Comparison of ENCODE assay signal across 1 cellular context in the genomic region with DNA sequence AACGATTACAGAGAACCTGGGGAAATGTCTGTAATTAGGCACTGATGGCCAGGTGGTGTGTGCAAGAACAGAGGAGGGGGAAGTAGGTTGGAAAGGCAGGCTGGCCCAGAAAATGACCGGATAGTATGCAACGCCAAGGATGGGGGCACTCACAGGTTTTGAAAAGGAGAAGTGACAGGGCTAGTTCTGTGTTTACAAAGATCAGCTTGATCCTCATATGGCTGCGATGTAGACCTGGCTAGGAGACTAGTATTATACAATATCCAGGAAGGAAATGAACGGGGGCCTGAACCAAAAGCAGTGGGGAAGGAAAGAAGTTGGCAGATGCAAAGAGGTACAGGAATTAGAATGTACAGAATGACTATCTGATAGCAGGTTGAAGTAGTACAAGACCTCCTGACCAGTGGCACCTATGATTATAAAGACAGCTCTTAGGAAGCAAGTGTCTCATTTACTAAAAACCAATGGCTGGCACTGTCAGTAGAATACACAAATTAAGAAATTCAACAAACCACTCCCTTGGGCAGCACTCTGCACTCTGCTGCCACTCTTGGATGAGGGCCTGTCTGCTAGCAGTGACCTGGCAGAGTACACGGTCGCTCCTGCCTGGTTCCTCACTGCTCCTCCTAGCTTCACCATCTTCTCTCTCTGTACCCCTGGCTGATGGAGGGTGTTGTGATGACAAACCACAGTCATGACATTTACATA.
TF ChIP-seq lines count a peak whose summit lies in the region.

No MANE protein-coding gene starts in this region.

TF ChIP-seq in HepG2, 621 proteins besides CTCF, POLR2A, EP300 and RAD21:
- no peak for TF ChIP-seq RFXANK (CRISPR knock-in tag; IDR thresholded peaks at IDR 0.05)
- no peak for TF ChIP-seq ZNF546 (CRISPR knock-in tag; conservative IDR thresholded peaks at IDR 0.05)
- no peak for TF ChIP-seq FOXK2 (IDR thresholded peaks at IDR 0.05)
- TF ChIP-seq, protein P1, sequence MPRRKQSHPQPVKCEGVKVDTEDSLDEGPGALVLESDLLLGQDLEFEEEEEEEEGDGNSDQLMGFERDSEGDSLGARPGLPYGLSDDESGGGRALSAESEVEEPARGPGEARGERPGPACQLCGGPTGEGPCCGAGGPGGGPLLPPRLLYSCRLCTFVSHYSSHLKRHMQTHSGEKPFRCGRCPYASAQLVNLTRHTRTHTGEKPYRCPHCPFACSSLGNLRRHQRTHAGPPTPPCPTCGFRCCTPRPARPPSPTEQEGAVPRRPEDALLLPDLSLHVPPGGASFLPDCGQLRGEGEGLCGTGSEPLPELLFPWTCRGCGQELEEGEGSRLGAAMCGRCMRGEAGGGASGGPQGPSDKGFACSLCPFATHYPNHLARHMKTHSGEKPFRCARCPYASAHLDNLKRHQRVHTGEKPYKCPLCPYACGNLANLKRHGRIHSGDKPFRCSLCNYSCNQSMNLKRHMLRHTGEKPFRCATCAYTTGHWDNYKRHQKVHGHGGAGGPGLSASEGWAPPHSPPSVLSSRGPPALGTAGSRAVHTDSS (CRISPR knock-in tag; conservative IDR thresholded peaks at IDR 0.05), result no peak
- TF ChIP-seq, protein P2, sequence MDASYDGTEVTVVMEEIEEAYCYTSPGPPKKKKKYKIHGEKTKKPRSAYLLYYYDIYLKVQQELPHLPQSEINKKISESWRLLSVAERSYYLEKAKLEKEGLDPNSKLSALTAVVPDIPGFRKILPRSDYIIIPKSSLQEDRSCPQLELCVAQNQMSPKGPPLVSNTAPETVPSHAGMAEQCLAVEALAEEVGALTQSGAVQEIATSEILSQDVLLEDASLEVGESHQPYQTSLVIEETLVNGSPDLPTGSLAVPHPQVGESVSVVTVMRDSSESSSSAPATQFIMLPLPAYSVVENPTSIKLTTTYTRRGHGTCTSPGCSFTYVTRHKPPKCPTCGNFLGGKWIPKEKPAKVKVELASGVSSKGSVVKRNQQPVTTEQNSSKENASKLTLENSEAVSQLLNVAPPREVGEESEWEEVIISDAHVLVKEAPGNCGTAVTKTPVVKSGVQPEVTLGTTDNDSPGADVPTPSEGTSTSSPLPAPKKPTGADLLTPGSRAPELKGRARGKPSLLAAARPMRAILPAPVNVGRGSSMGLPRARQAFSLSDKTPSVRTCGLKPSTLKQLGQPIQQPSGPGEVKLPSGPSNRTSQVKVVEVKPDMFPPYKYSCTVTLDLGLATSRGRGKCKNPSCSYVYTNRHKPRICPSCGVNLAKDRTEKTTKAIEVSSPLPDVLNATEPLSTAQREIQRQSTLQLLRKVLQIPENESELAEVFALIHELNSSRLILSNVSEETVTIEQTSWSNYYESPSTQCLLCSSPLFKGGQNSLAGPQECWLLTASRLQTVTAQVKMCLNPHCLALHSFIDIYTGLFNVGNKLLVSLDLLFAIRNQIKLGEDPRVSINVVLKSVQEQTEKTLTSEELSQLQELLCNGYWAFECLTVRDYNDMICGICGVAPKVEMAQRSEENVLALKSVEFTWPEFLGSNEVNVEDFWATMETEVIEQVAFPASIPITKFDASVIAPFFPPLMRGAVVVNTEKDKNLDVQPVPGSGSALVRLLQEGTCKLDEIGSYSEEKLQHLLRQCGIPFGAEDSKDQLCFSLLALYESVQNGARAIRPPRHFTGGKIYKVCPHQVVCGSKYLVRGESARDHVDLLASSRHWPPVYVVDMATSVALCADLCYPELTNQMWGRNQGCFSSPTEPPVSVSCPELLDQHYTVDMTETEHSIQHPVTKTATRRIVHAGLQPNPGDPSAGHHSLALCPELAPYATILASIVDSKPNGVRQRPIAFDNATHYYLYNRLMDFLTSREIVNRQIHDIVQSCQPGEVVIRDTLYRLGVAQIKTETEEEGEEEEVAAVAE (CRISPR knock-in tag; IDR thresholded peaks at IDR 0.05; ENCODE audit: borderline replicate concordance), result no peak
- no peak for TF ChIP-seq MTF2 (CRISPR knock-in tag; IDR thresholded peaks at IDR 0.05; ENCODE audit: borderline replicate concordance)
- TF ChIP-seq SRSF4 (IDR thresholded peaks at IDR 0.05; ENCODE audit: low read depth, low read length, poor library complexity, severe bottlenecking), result no peak
- no peak for TF ChIP-seq ETV6 (CRISPR knock-in tag; conservative IDR thresholded peaks at IDR 0.05)
TF ChIP-seq in HepG2: peak in this region for 0.
